17 cellular contexts compared by ENCODE assay signal in genomic region chr17:44214896-44215295, GRCh38. TPM values are rescaled to one million over a fixed set of nuclear protein-coding genes. Genes with fewer than 3 reads are reported as not detected.
A peak's percentile ranks its signal among the peaks of the same experiment; 100 is the strongest.
DNase-seq lines count a peak whose midpoint lies in the region; ATAC-seq and TF ChIP-seq lines count a peak whose summit lies in the region.
"Had no signal": no experiment of that assay in that cellular context is flagged by ENCODE, and none has a peak within 500 bp of the region (broad histone marks: within the 10 kb centered on the region; RNA-seq: fewer than 3 reads in every experiment).

No MANE protein-coding gene starts in this region.

- TF ChIP-seq POLR2A in gastrocnemius medialis (IDR thresholded peaks at IDR 0.05), result no peak

- H3K36me3 Mint-ChIP-seq in activated CD8-positive, alpha-beta memory T cell treated with anti-CD3 and anti-CD28 coated beads, Interleukin-2, amount 10 ng/mL, durations not matched to agents 7 days and 5 days, result peaks cover 52% of the 10 kb centered on the region
- H3K36me3 Mint-ChIP-seq in activated naive CD8-positive, alpha-beta T cell treated with anti-CD3 and anti-CD28 coated beads, Interleukin-2, amount 10 ng/mL, durations not matched to agents 7 days and 5 days, result peaks cover 42% of the 10 kb centered on the region

- peaks cover 47% of the 10 kb centered on the region for H3K4me1 Mint-ChIP-seq in activated CD8-positive, alpha-beta memory T cell treated with anti-CD3 and anti-CD28 coated beads, Interleukin-2, amount 10 ng/mL, durations not matched to agents 7 days and 5 days
- H3K4me1 Mint-ChIP-seq in activated naive CD8-positive, alpha-beta T cell treated with anti-CD3 and anti-CD28 coated beads, Interleukin-2, amount 10 ng/mL, durations not matched to agents 7 days and 5 days, result peaks cover 51% of the 10 kb centered on the region

- H3K27ac ChIP-seq in KOPT-K1 (ENCODE audit: low read depth, low read length, poor library complexity, severe bottlenecking) (peak overlapping the region; percentile 97), gastrocnemius medialis (peak overlapping the region in 3 of 4 donors; percentile 2 to 99 (median 8))
- H3K27ac ChIP-seq: neural progenitor cell, uterus, VCaP had no signal

- no peaks in the 10 kb centered on the region for H3K27me3 ChIP-seq in gastrocnemius medialis
- H3K27me3 ChIP-seq: neural progenitor cell, uterus had no signal

- DNase-seq in activated CD8-positive, alpha-beta memory T cell treated with anti-CD3 and anti-CD28 coated beads, Interleukin-2, amount 10 ng/mL, durations not matched to agents 7 days and 5 days, result no peak
- no peak for DNase-seq in activated CD8-positive, alpha-beta memory T cell treated with anti-CD3 and anti-CD28 coated beads, Interleukin-2, amount 50 U/mL, for 4 hours
- DNase-seq in activated naive CD8-positive, alpha-beta T cell treated with anti-CD3 and anti-CD28 coated beads, Interleukin-2, amount 10 ng/mL, durations not matched to agents 7 days and 5 days, result no peak
- no peak for DNase-seq in gastrocnemius medialis
- DNase-seq in stimulated activated CD4-positive, alpha-beta T cell treated with anti-CD3 and anti-CD28 coated beads, Interleukin-15, amount 100 ng/mL, for 24 hours, result no peak
- no peak for DNase-seq in GDM1 (lab: John Stamatoyannopoulos, UW)
- DNase-seq: amniotic stem cell, mesenchymal stem cell, SW 1271, uterus had no signal

- POLR2A ChIA-PET in activated naive CD8-positive, alpha-beta T cell treated with anti-CD3 and anti-CD28 coated beads, Interleukin-2, amount 10 ng/mL, durations not matched to agents 7 days and 5 days (lab: Charles Lee), result interaction anchor here (1.9 to 2.8 kb wide), 3 partner anchors 11 to 28 kb away, joined by 11 to 20 read pairs (median 12); partner anchors contain the start of gene TMUB2

- H3K9me3 ChIP-seq in KOPT-K1 (ENCODE audit: insufficient read depth, low read length, poor library complexity, severe bottlenecking) (no peaks in the 10 kb centered on the region), gastrocnemius medialis (no peaks in the 10 kb centered on the region)
- H3K9me3 ChIP-seq: uterus had no signal

- no peak overlapping the region for H3K4me3 ChIP-seq in gastrocnemius medialis
- H3K4me3 ChIP-seq: neural progenitor cell, uterus had no signal

- H3K4me3 Mint-ChIP-seq in activated CD8-positive, alpha-beta memory T cell treated with anti-CD3 and anti-CD28 coated beads, Interleukin-2, amount 10 ng/mL, durations not matched to agents 7 days and 5 days, result peak overlapping the region; percentile 11
- peak overlapping the region; percentile 99 for H3K4me3 Mint-ChIP-seq in activated naive CD8-positive, alpha-beta T cell treated with anti-CD3 and anti-CD28 coated beads, Interleukin-2, amount 10 ng/mL, durations not matched to agents 7 days and 5 days
- H3K4me3 Mint-ChIP-seq: neural progenitor cell had no signal

- H3K27me3 Mint-ChIP-seq in activated CD8-positive, alpha-beta memory T cell treated with anti-CD3 and anti-CD28 coated beads, Interleukin-2, amount 10 ng/mL, durations not matched to agents 7 days and 5 days, result no peaks in the 10 kb centered on the region
- no peaks in the 10 kb centered on the region for H3K27me3 Mint-ChIP-seq in activated naive CD8-positive, alpha-beta T cell treated with anti-CD3 and anti-CD28 coated beads, Interleukin-2, amount 10 ng/mL, durations not matched to agents 7 days and 5 days

- peaks cover 50 to 64% of the 10 kb centered on the region in 2 donors for H3K4me1 ChIP-seq in gastrocnemius medialis

- peak overlapping the region; percentile 91 for H3K27ac Mint-ChIP-seq in activated CD8-positive, alpha-beta memory T cell treated with anti-CD3 and anti-CD28 coated beads, Interleukin-2, amount 10 ng/mL, durations not matched to agents 7 days and 5 days
- peak overlapping the region; percentile 94 for H3K27ac Mint-ChIP-seq in activated naive CD8-positive, alpha-beta T cell treated with anti-CD3 and anti-CD28 coated beads, Interleukin-2, amount 10 ng/mL, durations not matched to agents 7 days and 5 days
- H3K27ac Mint-ChIP-seq: neural progenitor cell had no signal

- no peak for TF ChIP-seq CTCF in gastrocnemius medialis (IDR thresholded peaks at IDR 0.05 in 4 of 5, conservative IDR thresholded peaks at IDR 0.05 in 1 of 5)

- CTCF ChIA-PET in activated CD8-positive, alpha-beta memory T cell treated with anti-CD3 and anti-CD28 coated beads, Interleukin-2, amount 10 ng/mL, durations not matched to agents 7 days and 5 days (lab: Charles Lee), result interaction anchor here (2.3 kb wide), 1 partner anchor 131 kb away, joined by 5 read pairs; the partner anchor contains the start of gene GRN

- no peak for ATAC-seq in activated CD8-positive, alpha-beta memory T cell treated with anti-CD3 and anti-CD28 coated beads, Interleukin-2, amount 10 ng/mL, durations not matched to agents 7 days and 5 days
- no peak for ATAC-seq in activated naive CD8-positive, alpha-beta T cell treated with anti-CD3 and anti-CD28 coated beads, Interleukin-2, amount 10 ng/mL, durations not matched to agents 7 days and 5 days (ENCODE audit: low read depth)
- ATAC-seq in gastrocnemius medialis (no peak), GM18502 (IDR thresholded peaks at IDR 0.05; ENCODE audit: poor library complexity, unreplicated experiment) (no peak)

- no peaks in the 10 kb centered on the region for H3K9me3 Mint-ChIP-seq in activated CD8-positive, alpha-beta memory T cell treated with anti-CD3 and anti-CD28 coated beads, Interleukin-2, amount 10 ng/mL, durations not matched to agents 7 days and 5 days (ENCODE audit: low read depth)
- no peaks in the 10 kb centered on the region for H3K9me3 Mint-ChIP-seq in activated naive CD8-positive, alpha-beta T cell treated with anti-CD3 and anti-CD28 coated beads, Interleukin-2, amount 10 ng/mL, durations not matched to agents 7 days and 5 days
- H3K9me3 Mint-ChIP-seq: neural progenitor cell had no signal

- in situ Hi-C loops in gastrocnemius medialis (cut with MboI; ENCODE audit: low sequenced_read_pairs in 4 of 4), result loop anchor here in 3 of 4 donors (5.0 to 25.0 kb wide), 2 partner anchors 117 to 297 kb away; partner anchors contain the start of gene GPATCH8 (in 3 of the 3)

- intact Hi-C loops in gastrocnemius medialis (cut with DNase I; ENCODE audit: low total_unique reads), result loop anchor here (5.0 kb wide), 2 partner anchors 43 to 132 kb away; partner anchors contain the start of genes ASB16 and GRN

- peaks cover 68% of the 10 kb centered on the region for H3K36me3 ChIP-seq in KOPT-K1 (ENCODE audit: insufficient read depth, low read length)
- peaks cover 0 to 27% of the 10 kb centered on the region in 2 donors for H3K36me3 ChIP-seq in gastrocnemius medialis
- H3K36me3 ChIP-seq: neural progenitor cell, uterus had no signal

RNA-seq across cellular contexts. Expression of gene UBTF, which starts 4.6 kb away (rescaled TPM):
- 100 to 1,000 TPM; 128 to 158 TPM for total RNA-seq in activated CD8-positive, alpha-beta memory T cell treated with anti-CD3 and anti-CD28 coated beads, Interleukin-2, amount 10 ng/mL, durations not matched to agents 7 days and 5 days
- total RNA-seq in activated naive CD8-positive, alpha-beta T cell treated with anti-CD3 and anti-CD28 coated beads, Interleukin-2, amount 10 ng/mL, durations not matched to agents 7 days and 5 days, result 100 to 1,000 TPM; 183 to 200 TPM
- total RNA-seq in gastrocnemius medialis, result 10 to 100 TPM; 36.2 to 64.3 (median 46.0) TPM

RNA-seq across cellular contexts. Expression of gene ATXN7L3, which starts 15.2 kb away (rescaled TPM):
- 100 to 1,000 TPM; 106 to 122 TPM for total RNA-seq in activated CD8-positive, alpha-beta memory T cell treated with anti-CD3 and anti-CD28 coated beads, Interleukin-2, amount 10 ng/mL, durations not matched to agents 7 days and 5 days
- 100 to 1,000 TPM; 116 TPM for total RNA-seq in activated naive CD8-positive, alpha-beta T cell treated with anti-CD3 and anti-CD28 coated beads, Interleukin-2, amount 10 ng/mL, durations not matched to agents 7 days and 5 days
- total RNA-seq in gastrocnemius medialis, result 10 to 100 TPM; 39.3 to 46.0 (median 40.6) TPM

RNA-seq across cellular contexts. Expression of gene TMUB2, which starts 28.1 kb away (rescaled TPM):
- 10 to 100 TPM; 31.4 to 34.1 TPM for total RNA-seq in activated CD8-positive, alpha-beta memory T cell treated with anti-CD3 and anti-CD28 coated beads, Interleukin-2, amount 10 ng/mL, durations not matched to agents 7 days and 5 days
- 10 to 100 TPM; 38.3 to 42.5 TPM for total RNA-seq in activated naive CD8-positive, alpha-beta T cell treated with anti-CD3 and anti-CD28 coated beads, Interleukin-2, amount 10 ng/mL, durations not matched to agents 7 days and 5 days
- total RNA-seq in gastrocnemius medialis, result 10 to 100 TPM; 25.6 to 34.7 (median 27.4) TPM

RNA-seq across cellular contexts. Expression of gene ASB16, which starts 44.4 kb away (rescaled TPM):
- under 1 TPM in 1 of 2 experiments, not detected in 1; 0.26 TPM for total RNA-seq in activated CD8-positive, alpha-beta memory T cell treated with anti-CD3 and anti-CD28 coated beads, Interleukin-2, amount 10 ng/mL, durations not matched to agents 7 days and 5 days
- total RNA-seq in activated naive CD8-positive, alpha-beta T cell treated with anti-CD3 and anti-CD28 coated beads, Interleukin-2, amount 10 ng/mL, durations not matched to agents 7 days and 5 days, result under 1 TPM; 0.19 to 0.51 TPM
- total RNA-seq in gastrocnemius medialis, result 100 to 1,000 TPM in 1 of 4 donors, 10 to 100 TPM in 3; 13.2 to 134 (median 34.2) TPM
- total RNA-seq: Daoy, kidney epithelial cell, renal cortical epithelial cell had no signal

RNA-seq across cellular contexts. Expression of gene SLC4A1, which starts 53.0 kb away (rescaled TPM):
- total RNA-seq in activated CD8-positive, alpha-beta memory T cell treated with anti-CD3 and anti-CD28 coated beads, Interleukin-2, amount 10 ng/mL, durations not matched to agents 7 days and 5 days, result not detected
- not detected for total RNA-seq in activated naive CD8-positive, alpha-beta T cell treated with anti-CD3 and anti-CD28 coated beads, Interleukin-2, amount 10 ng/mL, durations not matched to agents 7 days and 5 days
- under 1 TPM in 2 of 4 donors, not detected in 2; 0.11 to 0.20 TPM for total RNA-seq in gastrocnemius medialis
- total RNA-seq: Daoy, kidney epithelial cell, renal cortical epithelial cell had no signal
